In genomic region chr1:205286335-205286950, GRCh38 we compare ENCODE assay signal across 8 cellular contexts. TPM values are rescaled to one million over a fixed set of nuclear protein-coding genes. Genes with fewer than 3 reads are reported as not detected.
A peak's percentile ranks its signal among the peaks of the same experiment; 100 is the strongest.
DNase-seq lines count a peak whose midpoint lies in the region; ATAC-seq and FAIRE-seq lines count a peak whose summit lies in the region.

No MANE protein-coding gene starts in this region.

- H3K9me3 Mint-ChIP-seq in effector memory CD8-positive, alpha-beta T cell, result no peaks in the 10 kb centered on the region
- H3K9me3 Mint-ChIP-seq in stimulated activated memory B cell treated with anti-CD40 and anti-IgM and Interleukin-4, amounts not matched to agents 10 μg/mL and 1 μg/mL and 100 μg/mL, for 72 hours, result no peaks in the 10 kb centered on the region

- peak overlapping the region; percentile 85 to 92 for H3K4me3 Mint-ChIP-seq in effector memory CD8-positive, alpha-beta T cell
- peak overlapping the region; percentile 73 for H3K4me3 Mint-ChIP-seq in stimulated activated memory B cell treated with anti-CD40 and anti-IgM and Interleukin-4, amounts not matched to agents 10 μg/mL and 1 μg/mL and 100 μg/mL, for 72 hours

- ATAC-seq in HG03025 (IDR thresholded peaks at IDR 0.05; ENCODE audit: low FRiP score, unreplicated experiment) (peak; percentile 37), GM19023 (IDR thresholded peaks at IDR 0.05; ENCODE audit: unreplicated experiment) (no peak)
- peak; percentile 25 for ATAC-seq in effector memory CD8-positive, alpha-beta T cell (replicated peaks)
- peak; percentile 62 for ATAC-seq in stimulated activated memory B cell treated with anti-CD40 and anti-IgM and Interleukin-4, amounts not matched to agents 10 μg/mL and 1 μg/mL and 100 μg/mL, for 72 hours

- H3K4me1 Mint-ChIP-seq in effector memory CD8-positive, alpha-beta T cell (ENCODE audit: low read depth in 2 of 2), result peaks cover 65 to 70% of the 10 kb centered on the region in 2 donors
- peaks cover 76% of the 10 kb centered on the region for H3K4me1 Mint-ChIP-seq in stimulated activated memory B cell treated with anti-CD40 and anti-IgM and Interleukin-4, amounts not matched to agents 10 μg/mL and 1 μg/mL and 100 μg/mL, for 72 hours

- H3K36me3 Mint-ChIP-seq in effector memory CD8-positive, alpha-beta T cell (ENCODE audit: insufficient read depth), result peaks cover 49% of the 10 kb centered on the region
- H3K36me3 Mint-ChIP-seq in stimulated activated memory B cell treated with anti-CD40 and anti-IgM and Interleukin-4, amounts not matched to agents 10 μg/mL and 1 μg/mL and 100 μg/mL, for 72 hours, result no peaks in the 10 kb centered on the region

- H3K27me3 Mint-ChIP-seq in effector memory CD8-positive, alpha-beta T cell, result no peaks in the 10 kb centered on the region
- H3K27me3 Mint-ChIP-seq in stimulated activated memory B cell treated with anti-CD40 and anti-IgM and Interleukin-4, amounts not matched to agents 10 μg/mL and 1 μg/mL and 100 μg/mL, for 72 hours, result no peaks in the 10 kb centered on the region

- no peak for FAIRE-seq in frontal cortex (lab: Jason Lieb, UNC)

- DNase-seq in GF-D8 (lab: John Stamatoyannopoulos, UW) (peak; percentile 52), frontal cortex (ENCODE audit: low spot score in 2 of 2) (no peak), NCI-H226 (no peak)
- DNase-seq in activated CD4-positive, CD25-positive, alpha-beta regulatory T cell treated with anti-CD3 and anti-CD28 coated beads, Interleukin-2, amount 50 U/mL, for 72 hours, result peak; percentile 79
- DNase-seq in effector memory CD8-positive, alpha-beta T cell, result peak; percentile 67 to 75 (median 72)

- H3K27ac Mint-ChIP-seq in effector memory CD8-positive, alpha-beta T cell, result peak overlapping the region; percentile 98 to 99
- H3K27ac Mint-ChIP-seq in stimulated activated memory B cell treated with anti-CD40 and anti-IgM and Interleukin-4, amounts not matched to agents 10 μg/mL and 1 μg/mL and 100 μg/mL, for 72 hours, result peak overlapping the region; percentile 94

RNA-seq across cellular contexts. Expression of gene NUAK2, which starts 35.1 kb away (rescaled TPM):
- 0.41 TPM for total RNA-seq in frontal cortex

RNA-seq across cellular contexts. Expression of gene TMCC2, which starts 58.7 kb away (rescaled TPM):
- total RNA-seq in frontal cortex, result 33.0 TPM

Comparison
In these comparisons a context has a peak if more than half of its experiments do, and no peak if none do; other contexts are left out.
1. DNase-seq: peak in GF-D8 (single experiment), activated CD4-positive, CD25-positive, alpha-beta regulatory T cell treated with anti-CD3 and anti-CD28 coated beads, Interleukin-2, amount 50 U/mL, for 72 hours (single experiment) and effector memory CD8-positive, alpha-beta T cell (3 of 3); none in frontal cortex (0 of 2) and NCI-H226 (single experiment).